ENCODE assay signal across 12 cellular contexts in genomic region chr20:44832724-44833123, GRCh38. TPM values are rescaled to one million over a fixed set of nuclear protein-coding genes. Genes with fewer than 3 reads are reported as not detected.
DNase-seq lines count a peak whose midpoint lies in the region; ATAC-seq, FAIRE-seq and TF ChIP-seq lines count a peak whose summit lies in the region.
"Had no signal": no experiment of that assay in that cellular context is flagged by ENCODE, and none has a peak within 500 bp of the region (broad histone marks: within the 10 kb centered on the region; RNA-seq: fewer than 3 reads in every experiment).

No MANE protein-coding gene starts in this region.

- H3K4me3 ChIP-seq in brain microvascular endothelial cell (ENCODE audit: low read depth, low read length), result no peak overlapping the region
- no peak overlapping the region for H3K4me3 ChIP-seq in upper lobe of left lung
- H3K4me3 ChIP-seq: lung had no signal

- TF ChIP-seq POLR2A in H54 (IDR thresholded peaks at IDR 0.05; ENCODE audit: low read depth, low read length) (no peak), upper lobe of left lung (IDR thresholded peaks at IDR 0.05) (no peak)

- no peak for TF ChIP-seq CTCF in brain microvascular endothelial cell (IDR thresholded peaks at IDR 0.05; ENCODE audit: low read depth, low read length, missing control alignments)
- TF ChIP-seq CTCF in upper lobe of left lung (IDR thresholded peaks at IDR 0.05), result no peak

- TF ChIP-seq EP300 in upper lobe of left lung (IDR thresholded peaks at IDR 0.05), result no peak

- no peaks in the 10 kb centered on the region for H3K4me1 ChIP-seq in upper lobe of left lung

- ATAC-seq in upper lobe of left lung (ENCODE audit: low FRiP score in 2 of 2), result no peak

- H3K27ac ChIP-seq in brain microvascular endothelial cell, result no peak overlapping the region
- H3K27ac ChIP-seq in upper lobe of left lung, result no peak overlapping the region

- DNase-seq in DMS53 (lab: John Stamatoyannopoulos, UW) (peak; percentile 55), DMS53 treated with DMSO at 0.1 percent for 48 hours (lab: John Stamatoyannopoulos, UW; ENCODE audit: unreplicated experiment) (no peak), NCI-H146 treated with DMSO at 0.1 percent for 48 hours (lab: John Stamatoyannopoulos, UW; ENCODE audit: unreplicated experiment) (peak; percentile 7), brain microvascular endothelial cell (peak; percentile 42), myocyte (ENCODE audit: low read depth) (peak; percentile 91), H54 (ENCODE audit: insufficient read length, low spot score) (no peak), T-helper 2 cell (no peak), upper lobe of left lung (no peak)
- DNase-seq: 8988T had no signal

- no peaks in the 10 kb centered on the region for H3K9me3 ChIP-seq in upper lobe of left lung

- in situ Hi-C loops in brain microvascular endothelial cell (cut with HindIII; ENCODE audit: low pct_ligation_motif_present, low sequenced_read_pairs), result no loop called here

- no peaks in the 10 kb centered on the region for H3K27me3 ChIP-seq in brain microvascular endothelial cell (replicated peaks)
- no peaks in the 10 kb centered on the region for H3K27me3 ChIP-seq in upper lobe of left lung

- H3K36me3 ChIP-seq in brain microvascular endothelial cell (replicated peaks) (no peaks in the 10 kb centered on the region), upper lobe of left lung (no peaks in the 10 kb centered on the region)

- 47 to 50% methylated on average over 3 of the region's 3 CpGs for WGBS in upper lobe of left lung, 2 donors

- no peak for FAIRE-seq in H54 (lab: Jason Lieb, UNC)

RNA-seq across cellular contexts. Expression of gene RIMS4, which starts 22.4 kb away (rescaled TPM):
- total RNA-seq in myocyte (not detected in 2 replicates), upper lobe of left lung (1 to 10 TPM; 1.0 to 2.2 (median 2.1) TPM)
- not detected for polyA plus RNA-seq in myocyte (2012)
- total RNA-seq: epithelial cell of proximal tubule, HT-29 had no signal

RNA-seq across cellular contexts. Expression of gene YWHAB, which starts 52.8 kb away (rescaled TPM):
- total RNA-seq in myocyte, result 53.6 TPM in 2 replicates
- polyA plus RNA-seq in myocyte (2012), result 97.2 TPM
- 100 to 1,000 TPM in 4 of 6 donors, 10 to 100 TPM in 2; 61.0 to 201 (median 123) TPM for total RNA-seq in upper lobe of left lung

Comparison
In these comparisons a context has a peak if more than half of its experiments do, and no peak if none do; other contexts are left out.
1. DNase-seq: peak in DMS53 (single experiment), NCI-H146 treated with DMSO at 0.1 percent for 48 hours (single experiment), brain microvascular endothelial cell (single experiment) and myocyte (single experiment); none in DMS53 treated with DMSO at 0.1 percent for 48 hours (single experiment), H54 (single experiment), T-helper 2 cell (0 of 5) and upper lobe of left lung (0 of 2).